ENCODE assay signal across 20 cellular contexts in genomic region chr15:32983679-32984078, GRCh38.
"Had no signal": no experiment of that assay in that cellular context is flagged by ENCODE, and none has a peak within 500 bp of the region (broad histone marks: within the 10 kb centered on the region; RNA-seq: fewer than 3 reads in every experiment).

No MANE protein-coding gene starts in this region.

- H3K4me2 ChIP-seq: SK-N-SH had no signal

- FAIRE-seq: HTR-8/SVneo, RCC 7860 had no signal

- H3K9ac ChIP-seq: SK-N-SH had no signal

- H3K4me3 ChIP-seq: MG63 had no signal

- H3K27me3 ChIP-seq: MG63 had no signal

- H3K27ac ChIP-seq: HL-60 had no signal

- H3K36me3 ChIP-seq: MG63 had no signal

- DNase-seq: KBM-7, MG63, NCI-H1092 treated with DMSO at 0.1 percent for 48 hours, NCI-H1436, NCI-H187, NCI-H2029, NCI-H2081 treated with DMSO at 0.1 percent for 48 hours, NCI-H2171, NCI-H226, NCI-H446, NCI-H510A, NCI-H524 treated with DMSO at 0.1 percent for 48 hours, NCI-H69, NCI-H774, RPMI8226, SHP77, SK-N-SH had no signal

- H3K9me3 ChIP-seq: MG63, SK-N-SH had no signal
